1 cellular context compared by ENCODE assay signal in genomic region chr1:173478099-173478555, GRCh38.
TF ChIP-seq lines count a peak whose summit lies in the region.

No MANE protein-coding gene starts in this region.

TF ChIP-seq in SK-N-SH treated with all-trans-retinoic acid at 6 μM for 48 hours, 23 proteins besides CTCF, POLR2A, EP300 and RAD21 (continued from another document):
- TF ChIP-seq TSHZ2 (CRISPR knock-in tag; IDR thresholded peaks at IDR 0.05), result no peak
- TF ChIP-seq ZFP3 (CRISPR knock-in tag; IDR thresholded peaks at IDR 0.05), result no peak
- no peak for TF ChIP-seq ZFP30 (CRISPR knock-in tag; IDR thresholded peaks at IDR 0.05)
- TF ChIP-seq TCF4 (CRISPR knock-in tag; IDR thresholded peaks at IDR 0.05; ENCODE audit: borderline replicate concordance), result no peak
- TF ChIP-seq ISL1 (CRISPR knock-in tag; IDR thresholded peaks at IDR 0.05), result no peak
- TF ChIP-seq GLIS3 (CRISPR knock-in tag; IDR thresholded peaks at IDR 0.05), result no peak
- TF ChIP-seq ZNF8 (CRISPR knock-in tag; IDR thresholded peaks at IDR 0.05), result no peak
- no peak for TF ChIP-seq ARNTL (CRISPR knock-in tag; IDR thresholded peaks at IDR 0.05; ENCODE audit: borderline replicate concordance, low read depth)
- TF ChIP-seq SNAI2 (CRISPR knock-in tag; IDR thresholded peaks at IDR 0.05), result no peak
- TF ChIP-seq RARB (CRISPR knock-in tag; IDR thresholded peaks at IDR 0.05), result no peak
